8 cellular contexts compared by ENCODE assay signal in genomic region chr16:4664538-4665418, GRCh38. TPM values are rescaled to one million over a fixed set of nuclear protein-coding genes. Genes with fewer than 3 reads are reported as not detected.
DNase-seq lines count a peak whose midpoint lies in the region; ATAC-seq and TF ChIP-seq lines count a peak whose summit lies in the region.

No MANE protein-coding gene starts in this region.

- H3K4me3 ChIP-seq in mucosa of descending colon (no peak overlapping the region), aorta (ENCODE audit: low read length in 2 of 2) (no peak overlapping the region), prostate gland (no peak overlapping the region)

- no peaks in the 10 kb centered on the region for H3K27me3 ChIP-seq in aorta (ENCODE audit: control insufficient read depth in 1 of 2, insufficient read depth in 2 of 2, low read length in 1 of 2)
- H3K27me3 ChIP-seq in prostate gland (replicated peaks; ENCODE audit: insufficient read depth), result no peaks in the 10 kb centered on the region

- no peaks in the 10 kb centered on the region for H3K27me3 Mint-ChIP-seq in activated naive CD4-positive, alpha-beta T cell treated with anti-CD3 and anti-CD28 coated beads for 36 hours (ENCODE audit: low read depth)

- peak; percentile 90 for ATAC-seq in mucosa of descending colon
- ATAC-seq in aorta (ENCODE audit: low FRiP score), result peak; percentile 23

- TF ChIP-seq POLR2A in prostate gland (IDR thresholded peaks at IDR 0.05), result no peak

- peaks cover 10% of the 10 kb centered on the region for H3K36me3 Mint-ChIP-seq in activated naive CD4-positive, alpha-beta T cell treated with anti-CD3 and anti-CD28 coated beads for 36 hours (ENCODE audit: low read depth)

- peaks cover 58% of the 10 kb centered on the region for H3K4me1 Mint-ChIP-seq in activated naive CD4-positive, alpha-beta T cell treated with anti-CD3 and anti-CD28 coated beads for 36 hours (ENCODE audit: low read depth)

- TF ChIP-seq CTCF in GM13976 (IDR thresholded peaks at IDR 0.05; ENCODE audit: borderline replicate concordance, control extremely low read depth, extremely low read depth, insufficient read depth, missing control alignments) (no peak), RWPE1 (conservative IDR thresholded peaks at IDR 0.05; ENCODE audit: low read depth) (no peak), mucosa of descending colon (IDR thresholded peaks at IDR 0.05) (no peak), prostate gland (IDR thresholded peaks at IDR 0.05) (no peak)

- H3K9me3 ChIP-seq in mucosa of descending colon, result no peaks in the 10 kb centered on the region
- H3K9me3 ChIP-seq in aorta (ENCODE audit: control insufficient read depth, low read length), result no peaks in the 10 kb centered on the region
- no peaks in the 10 kb centered on the region for H3K9me3 ChIP-seq in prostate gland

- in situ Hi-C loops in GM13976 (cut with MboI; ENCODE audit: low sequenced_read_pairs, unreplicated experiment), result no loop called here

- POLR2A ChIA-PET in RWPE1 (lab: Yijun Ruan, JAX; ENCODE audit: low non-redundant PET), result no interaction called here

- peak; percentile 75 for DNase-seq in GM13976 (ENCODE audit: low spot score)
- DNase-seq in RWPE1 (ENCODE audit: low spot score), result peak; percentile 46
- peak; percentile 73 for DNase-seq in activated naive CD4-positive, alpha-beta T cell treated with anti-CD3 and anti-CD28 coated beads for 36 hours
- peak; percentile 73 to 86 (median 84) for DNase-seq in mucosa of descending colon
- peak in 1 of 2 donors; percentile 62 for DNase-seq in aorta
- DNase-seq in SW 1271 (lab: John Stamatoyannopoulos, UW), result no peak
- DNase-seq in midbrain (lab: John Stamatoyannopoulos, UW), result no peak
- DNase-seq in prostate gland (ENCODE audit: low spot score), result no peak

- CTCF ChIA-PET in RWPE1 (lab: Yijun Ruan, JAX), result interaction anchor here (0.6 kb wide), 1 partner anchor 55 kb away, joined by 4 read pairs; no protein-coding TSS in a partner anchor
- CTCF ChIA-PET in activated naive CD4-positive, alpha-beta T cell treated with anti-CD3 and anti-CD28 coated beads for 36 hours (lab: Charles Lee), result interaction anchor here (0.6 to 1.1 kb wide), 4 partner anchors 11 to 568 kb away, joined by 3 to 4 read pairs (median 3); no protein-coding TSS in a partner anchor

- H3K36me3 ChIP-seq in mucosa of descending colon (ENCODE audit: low read depth) (peaks cover 3% of the 10 kb centered on the region), aorta (ENCODE audit: control insufficient read depth in 1 of 2, insufficient read depth in 2 of 2, low read length in 1 of 2) (peaks cover 2 to 9% of the 10 kb centered on the region in 2 donors), prostate gland (peaks cover 0 to 12% of the 10 kb centered on the region in 2 donors)

- 79 to 81% methylated on average over 26 of the region's 26 CpGs for WGBS in aorta, 2 donors
- WGBS in prostate gland, result 43% methylated on average over 26 of the region's 26 CpGs

- intact Hi-C loops in activated naive CD4-positive, alpha-beta T cell treated with anti-CD3 and anti-CD28 coated beads for 36 hours (cut with micrococcal nuclease), result loop anchor here (1.0 to 2.0 kb wide), 3 partner anchors 12 to 48 kb away; partner anchors contain the start of gene MGRN1
- intact Hi-C loops in mucosa of descending colon (cut with DNase I, micrococcal nuclease), result no loop called here
- intact Hi-C loops in aorta (cut with DNase I), result no loop called here
- intact Hi-C loops in prostate gland (cut with DNase I), result no loop called here

- peak overlapping the region; percentile 43 for H3K4me3 Mint-ChIP-seq in activated naive CD4-positive, alpha-beta T cell treated with anti-CD3 and anti-CD28 coated beads for 36 hours

- H3K4me1 ChIP-seq in mucosa of descending colon (ENCODE audit: low read depth) (peaks cover 28% of the 10 kb centered on the region), aorta (ENCODE audit: control insufficient read depth in 1 of 2, insufficient read depth in 2 of 2, low read length in 2 of 2) (no peaks in the 10 kb centered on the region), prostate gland (replicated peaks) (peaks cover 3% of the 10 kb centered on the region)

- H3K27ac Mint-ChIP-seq in activated naive CD4-positive, alpha-beta T cell treated with anti-CD3 and anti-CD28 coated beads for 36 hours, result peak overlapping the region; percentile 86

- H3K9me3 Mint-ChIP-seq in activated naive CD4-positive, alpha-beta T cell treated with anti-CD3 and anti-CD28 coated beads for 36 hours, result no peaks in the 10 kb centered on the region

- H3K27ac ChIP-seq in RWPE1 (peak overlapping the region; percentile 81), aorta (ENCODE audit: low read depth in 1 of 2, low read length in 2 of 2) (no peak overlapping the region), prostate gland (no peak overlapping the region)

RNA-seq across cellular contexts. Expression of gene NUDT16L1, which starts 28.6 kb away (rescaled TPM):
- 10 to 100 TPM; 20.0 to 20.7 TPM for total RNA-seq in activated naive CD4-positive, alpha-beta T cell treated with anti-CD3 and anti-CD28 coated beads for 36 hours
- total RNA-seq in mucosa of descending colon (10 to 100 TPM; 28.3 to 47.8 (median 40.4) TPM), aorta (10 to 100 TPM; 11.1 to 16.2 TPM), prostate gland (10 to 100 TPM; 57.4 to 75.3 TPM)
- 10 to 100 TPM; 25.2 to 28.3 TPM for polyA plus RNA-seq in aorta

RNA-seq across cellular contexts. Expression of gene MGRN1, which starts 40.2 kb away (rescaled TPM):
- 10 to 100 TPM; 46.3 to 48.8 TPM for total RNA-seq in activated naive CD4-positive, alpha-beta T cell treated with anti-CD3 and anti-CD28 coated beads for 36 hours
- 10 to 100 TPM; 72.3 to 80.2 (median 77.0) TPM for total RNA-seq in mucosa of descending colon
- 10 to 100 TPM; 64.3 to 77.7 TPM for total RNA-seq in aorta
- polyA plus RNA-seq in aorta, result 10 to 100 TPM; 15.4 to 21.5 TPM
- total RNA-seq in prostate gland, result 100 to 1,000 TPM in 1 of 2 donors, 10 to 100 TPM in 1; 59.6 to 101 TPM

RNA-seq across cellular contexts. Expression of gene UBALD1, which starts 50.1 kb away (rescaled TPM):
- 1 to 10 TPM; 8.5 to 9.3 TPM for total RNA-seq in activated naive CD4-positive, alpha-beta T cell treated with anti-CD3 and anti-CD28 coated beads for 36 hours
- total RNA-seq in mucosa of descending colon, result 10 to 100 TPM; 21.3 to 38.8 (median 22.5) TPM
- total RNA-seq in aorta, result 10 to 100 TPM; 20.4 to 21.2 TPM
- 10 to 100 TPM; 11.1 to 32.3 TPM for polyA plus RNA-seq in aorta
- 10 to 100 TPM; 14.5 to 22.1 TPM for total RNA-seq in prostate gland

Comparison
In these comparisons a context has a peak if more than half of its experiments do, and no peak if none do; other contexts are left out.
1. DNase-seq: peak in GM13976 (single experiment), RWPE1 (single experiment), activated naive CD4-positive, alpha-beta T cell treated with anti-CD3 and anti-CD28 coated beads for 36 hours (single experiment) and mucosa of descending colon (3 of 3); none in SW 1271 (0 of 2), midbrain (single experiment) and prostate gland (single experiment).